8 cellular contexts compared by ENCODE assay signal in the genomic region with DNA sequence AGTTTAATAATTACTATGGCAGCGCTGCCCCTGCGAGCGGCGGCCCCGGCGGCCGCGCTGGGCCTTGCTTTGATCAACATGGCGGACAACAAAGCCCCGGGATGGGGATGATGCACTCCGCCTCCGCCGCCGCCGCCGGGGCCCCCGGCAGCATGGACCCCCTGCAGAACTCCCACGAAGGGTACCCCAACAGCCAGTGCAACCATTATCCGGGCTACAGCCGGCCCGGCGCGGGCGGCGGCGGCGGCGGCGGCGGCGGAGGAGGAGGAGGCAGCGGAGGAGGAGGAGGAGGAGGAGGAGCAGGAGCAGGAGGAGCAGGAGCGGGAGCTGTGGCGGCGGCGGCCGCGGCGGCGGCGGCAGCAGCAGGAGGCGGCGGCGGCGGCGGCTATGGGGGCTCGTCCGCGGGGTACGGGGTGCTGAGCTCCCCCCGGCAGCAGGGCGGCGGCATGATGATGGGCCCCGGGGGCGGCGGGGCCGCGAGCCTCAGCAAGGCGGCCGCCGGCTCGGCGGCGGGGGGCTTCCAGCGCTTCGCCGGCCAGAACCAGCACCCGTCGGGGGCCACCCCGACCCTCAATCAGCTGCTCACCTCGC. TPM values are rescaled to one million over a fixed set of nuclear protein-coding genes. Genes with fewer than 3 reads are reported as not detected.
DNase-seq lines count a peak whose midpoint lies in the region; ATAC-seq and TF ChIP-seq lines count a peak whose summit lies in the region.

No MANE protein-coding gene starts in this region.

- H3K4me1 ChIP-seq in esophagus muscularis mucosa: peaks cover 36 to 60% (median 55%) of the 10 kb centered on the region in 4 donors

- peak overlapping the region; percentile 91 to 96 (median 94) for H3K4me3 ChIP-seq in esophagus muscularis mucosa

- peak overlapping the region; percentile 97 to 99 (median 98) for H3K27ac ChIP-seq in esophagus muscularis mucosa (replicated peaks in 1 of 4)

- WGBS in esophagus muscularis mucosa: 0% methylated on average over 1 of the region's 71 CpGs

- peak overlapping the region; percentile 82 for H3K4me3 Mint-ChIP-seq in natural killer cell treated with Interleukin-12 subunit alpha and Interleukin-12 subunit beta and Interleukin-15 and Interleukin-18, amount 100 ng/mL, for 72 hours
- peak overlapping the region; percentile 70 to 87 for H3K4me3 Mint-ChIP-seq in stimulated activated naive CD8-positive, alpha-beta T cell treated with anti-CD3 and anti-CD28 coated beads, Interleukin-15, amount 100 ng/mL, for 72 hours

- TF ChIP-seq EP300 in esophagus muscularis mucosa (IDR thresholded peaks at IDR 0.05): no peak

- no peaks in the 10 kb centered on the region for H3K27me3 Mint-ChIP-seq in natural killer cell treated with Interleukin-12 subunit alpha and Interleukin-12 subunit beta and Interleukin-15 and Interleukin-18, amount 100 ng/mL, for 72 hours
- H3K27me3 Mint-ChIP-seq in stimulated activated naive CD8-positive, alpha-beta T cell treated with anti-CD3 and anti-CD28 coated beads, Interleukin-15, amount 100 ng/mL, for 72 hours: no peaks in the 10 kb centered on the region

- TF ChIP-seq CTCF in esophagus muscularis mucosa (IDR thresholded peaks at IDR 0.05): no peak

- H3K36me3 Mint-ChIP-seq in natural killer cell treated with Interleukin-12 subunit alpha and Interleukin-12 subunit beta and Interleukin-15 and Interleukin-18, amount 100 ng/mL, for 72 hours: peaks cover 6% of the 10 kb centered on the region

- peak; percentile 13 to 20 for ATAC-seq in natural killer cell treated with Interleukin-12 subunit alpha and Interleukin-12 subunit beta and Interleukin-15 and Interleukin-18, amount 100 ng/mL, for 72 hours
- ATAC-seq in stimulated activated naive CD8-positive, alpha-beta T cell treated with anti-CD3 and anti-CD28 coated beads, Interleukin-15, amount 100 ng/mL, for 72 hours: peak; percentile 4
- ATAC-seq in HG02884 (IDR thresholded peaks at IDR 0.05; ENCODE audit: unreplicated experiment): no peak

- intact Hi-C loops in esophagus muscularis mucosa (cut with DNase I): loop anchor here (2.0 to 5.0 kb wide), 2 partner anchors 242 to 404 kb away; no protein-coding TSS in a partner anchor

- peaks cover 40 to 48% of the 10 kb centered on the region in 2 donors for H3K4me1 Mint-ChIP-seq in natural killer cell treated with Interleukin-12 subunit alpha and Interleukin-12 subunit beta and Interleukin-15 and Interleukin-18, amount 100 ng/mL, for 72 hours (ENCODE audit: low read depth in 2 of 2)
- H3K4me1 Mint-ChIP-seq in stimulated activated naive CD8-positive, alpha-beta T cell treated with anti-CD3 and anti-CD28 coated beads, Interleukin-15, amount 100 ng/mL, for 72 hours: peaks cover 42% of the 10 kb centered on the region

- H3K9me3 ChIP-seq in esophagus muscularis mucosa: no peaks in the 10 kb centered on the region

- DNase-seq in NK-92 treated with Interleukin-12 subunit alpha and Interleukin-12 subunit beta, amount 100 ng/mL, for 24 hours (lab: John Stamatoyannopoulos, UW): peak; percentile 54
- DNase-seq in NK-92 (lab: John Stamatoyannopoulos, UW; ENCODE audit: unreplicated experiment) (no peak), NCI-H2171 (lab: John Stamatoyannopoulos, UW) (peak; percentile 44), activated T-cell treated with anti-CD3 and anti-CD28 coated beads for 48 hours (ENCODE audit: low read depth) (peak; percentile 44), esophagus muscularis mucosa (ENCODE audit: extremely low spot score) (no peak)
- peak; percentile 66 for DNase-seq in natural killer cell treated with Interleukin-12 subunit alpha and Interleukin-12 subunit beta and Interleukin-15 and Interleukin-18, amount 100 ng/mL, for 72 hours (ENCODE audit: low spot score)
- DNase-seq in stimulated activated naive CD8-positive, alpha-beta T cell treated with anti-CD3 and anti-CD28 coated beads, Interleukin-15, amount 100 ng/mL, for 72 hours: peak; percentile 58 to 60

- TF ChIP-seq POLR2A in esophagus muscularis mucosa (IDR thresholded peaks at IDR 0.05; ENCODE audit: low read depth): no peak

- H3K27me3 ChIP-seq in esophagus muscularis mucosa: no peaks in the 10 kb centered on the region

- no peaks in the 10 kb centered on the region for H3K36me3 ChIP-seq in esophagus muscularis mucosa

- peak overlapping the region; percentile 93 to 94 for H3K27ac Mint-ChIP-seq in natural killer cell treated with Interleukin-12 subunit alpha and Interleukin-12 subunit beta and Interleukin-15 and Interleukin-18, amount 100 ng/mL, for 72 hours
- H3K27ac Mint-ChIP-seq in stimulated activated naive CD8-positive, alpha-beta T cell treated with anti-CD3 and anti-CD28 coated beads, Interleukin-15, amount 100 ng/mL, for 72 hours: peak overlapping the region; percentile 76 to 97

- no peaks in the 10 kb centered on the region for H3K9me3 Mint-ChIP-seq in natural killer cell treated with Interleukin-12 subunit alpha and Interleukin-12 subunit beta and Interleukin-15 and Interleukin-18, amount 100 ng/mL, for 72 hours
- H3K9me3 Mint-ChIP-seq in stimulated activated naive CD8-positive, alpha-beta T cell treated with anti-CD3 and anti-CD28 coated beads, Interleukin-15, amount 100 ng/mL, for 72 hours: no peaks in the 10 kb centered on the region

RNA-seq across cellular contexts. Expression of a gene that starts 1.5 kb away (rescaled TPM):
- total RNA-seq in esophagus muscularis mucosa: 10 to 100 TPM; 55.0 to 87.2 (median 72.7) TPM
- total RNA-seq in natural killer cell treated with Interleukin-12 subunit alpha and Interleukin-12 subunit beta and Interleukin-15 and Interleukin-18, amount 100 ng/mL, for 72 hours: 100 to 1,000 TPM in 1 of 2 donors, 10 to 100 TPM in 1; 92.3 to 129 TPM

Comparison
In these comparisons a context has a peak if more than half of its experiments do, and no peak if none do; other contexts are left out.
1. DNase-seq: peak in NK-92 treated with Interleukin-12 subunit alpha and Interleukin-12 subunit beta, amount 100 ng/mL, for 24 hours (single experiment), NCI-H2171 (single experiment), activated T-cell treated with anti-CD3 and anti-CD28 coated beads for 48 hours (single experiment), natural killer cell treated with Interleukin-12 subunit alpha and Interleukin-12 subunit beta and Interleukin-15 and Interleukin-18, amount 100 ng/mL, for 72 hours (single experiment) and stimulated activated naive CD8-positive, alpha-beta T cell treated with anti-CD3 and anti-CD28 coated beads, Interleukin-15, amount 100 ng/mL, for 72 hours (2 of 2); none in NK-92 (single experiment) and esophagus muscularis mucosa (single experiment).